In genomic region chr14:83919675-83920074, GRCh38 we compare ENCODE assay signal across 1 cellular context.
DNase-seq lines count a peak whose midpoint lies in the region.
"Not testable (repeated sequence)": the region's sequence is repeated elsewhere in the genome, so short reads cannot be mapped to it uniquely, and the experiment has no call there.

No MANE protein-coding gene starts in this region.

- intact Hi-C loops in posterior vena cava (cut with DNase I): not testable (repeated sequence)

- DNase-seq in posterior vena cava (ENCODE audit: low spot score): peak; percentile 80
